Comparison of ENCODE assay signal across 8 cellular contexts in genomic region chrX:30888526-30889146, GRCh38. TPM values are rescaled to one million over a fixed set of nuclear protein-coding genes. Genes with fewer than 3 reads are reported as not detected.
DNase-seq lines count a peak whose midpoint lies in the region; ATAC-seq lines count a peak whose summit lies in the region.

No MANE protein-coding gene starts in this region.

- H3K4me1 ChIP-seq in mesodermal cell (ENCODE audit: control insufficient read depth, insufficient read depth, low read length, poor library complexity, severe bottlenecking) (no peaks in the 10 kb centered on the region), subcutaneous abdominal adipose tissue (ENCODE audit: control insufficient read depth in 5 of 5, insufficient read depth in 5 of 5, low read length in 5 of 5) (peaks cover 0 to 9% (median 5%) of the 10 kb centered on the region in 5 donors)

- H3K9me3 ChIP-seq in T-helper 17 cell (ENCODE audit: control insufficient read depth, low read length, poor library complexity, severe bottlenecking) (no peaks in the 10 kb centered on the region), mesodermal cell (ENCODE audit: control insufficient read depth, low read length) (no peaks in the 10 kb centered on the region), subcutaneous abdominal adipose tissue (ENCODE audit: control insufficient read depth in 5 of 5, low read length in 5 of 5) (no peaks in the 10 kb centered on the region)

- H3K27ac ChIP-seq in mesodermal cell (ENCODE audit: low read depth, low read length, severe bottlenecking) (peak overlapping the region; percentile 67), subcutaneous abdominal adipose tissue (ENCODE audit: low read depth, low read length) (no peak overlapping the region)

- DNase-seq in AG20443 (ENCODE audit: low spot score) (peak; percentile 28), T-helper 17 cell (peak in 1 of 3 donors; percentile 7), dermis blood vessel endothelial cell (peak; percentile 14), NCI-H524 treated with DMSO at 0.1 percent for 48 hours (lab: John Stamatoyannopoulos, UW) (no peak)

- peaks cover 19% of the 10 kb centered on the region for H3K4me1 Mint-ChIP-seq in T-helper 17 cell

- H3K4me3 Mint-ChIP-seq in T-helper 17 cell: peak overlapping the region; percentile 92

- ATAC-seq in GM18909 (IDR thresholded peaks at IDR 0.05; ENCODE audit: poor library complexity, unreplicated experiment): peak; percentile 32
- peak; percentile 25 for ATAC-seq in HG03135 (IDR thresholded peaks at IDR 0.05; ENCODE audit: unreplicated experiment)
- peak; percentile 6 for ATAC-seq in T-helper 17 cell

- 0% methylated on average over 7 of the region's 45 CpGs; no CpG with 5 or more reads in 1 of the 2 experiments for WGBS in mesodermal cell (ENCODE audit: insufficient coverage in 2 of 2), 2 experiments

- H3K27me3 Mint-ChIP-seq in T-helper 17 cell: no peaks in the 10 kb centered on the region

- H3K4me3 ChIP-seq in mesodermal cell (ENCODE audit: extremely low read depth, insufficient read depth, low read length, poor library complexity, severe bottlenecking) (peak overlapping the region; percentile 63), subcutaneous abdominal adipose tissue (ENCODE audit: low read depth in 1 of 5, low read length in 5 of 5) (peak overlapping the region; percentile 64 to 87 (median 76))

- H3K9ac ChIP-seq in subcutaneous abdominal adipose tissue (ENCODE audit: low read length in 5 of 5): peak overlapping the region in 4 of 5 donors; percentile 44 to 74 (median 64)

- H3K27me3 ChIP-seq in subcutaneous abdominal adipose tissue (ENCODE audit: control insufficient read depth in 5 of 5, insufficient read depth in 4 of 5, low read length in 5 of 5): peaks cover 0 to 4% (median 2%) of the 10 kb centered on the region in 5 donors

- H3K36me3 ChIP-seq in mesodermal cell (ENCODE audit: control insufficient read depth, insufficient read depth, low read length): no peaks in the 10 kb centered on the region
- H3K36me3 ChIP-seq in subcutaneous abdominal adipose tissue (ENCODE audit: control insufficient read depth in 5 of 5, insufficient read depth in 5 of 5, low read length in 5 of 5): no peaks in the 10 kb centered on the region

- peak overlapping the region; percentile 89 for H3K27ac Mint-ChIP-seq in T-helper 17 cell

- peaks cover 2% of the 10 kb centered on the region for H3K36me3 Mint-ChIP-seq in T-helper 17 cell (ENCODE audit: low read depth)

RNA-seq across cellular contexts. Expression of gene TAB3, which starts 0.4 kb away (rescaled TPM):
- total RNA-seq in T-helper 17 cell (10 to 100 TPM; 23.1 to 28.3 TPM), dermis blood vessel endothelial cell (10.3 and 11.2 TPM in 2 replicates)
- 16.4 TPM for polyA plus RNA-seq in mesodermal cell (2013, experiment 1 of 2)
- polyA plus RNA-seq in mesodermal cell (2013, experiment 2 of 2): 13.1 TPM
